8 cellular contexts compared by ENCODE assay signal in genomic region chr2:216283038-216283900, GRCh38.
DNase-seq lines count a peak whose midpoint lies in the region; ATAC-seq, FAIRE-seq and TF ChIP-seq lines count a peak whose summit lies in the region.

No MANE protein-coding gene starts in this region.

- CTCF ChIA-PET in activated CD8-positive, alpha-beta memory T cell treated with anti-CD3 and anti-CD28 coated beads, Interleukin-2, amount 10 ng/mL, durations not matched to agents 7 days and 5 days (lab: Charles Lee) = interaction anchor here (0.6 kb wide), 1 partner anchor 272 kb away, joined by 3 read pairs; no protein-coding TSS in a partner anchor
- CTCF ChIA-PET in mammary epithelial cell (lab: Charles Lee; ENCODE audit: low non-redundant PET) = no interaction called here

- H3K27me3 Mint-ChIP-seq in activated CD8-positive, alpha-beta memory T cell treated with anti-CD3 and anti-CD28 coated beads, Interleukin-2, amount 10 ng/mL, durations not matched to agents 7 days and 5 days = peaks cover 3% of the 10 kb centered on the region

- no TSS peak for BruUV-seq in mammary epithelial cell (replicated peaks; lab: Mats Ljungman, UMichigan)

- TF ChIP-seq CTCF in HL-60 (IDR thresholded peaks at IDR 0.05; ENCODE audit: insufficient read depth, low read length) = peak; percentile 17
- TF ChIP-seq CTCF in mammary epithelial cell (conservative IDR thresholded peaks at IDR 0.05 in 1 of 2, IDR thresholded peaks at IDR 0.05 in 1 of 2; ENCODE audit: extremely low read depth in 1 of 2, insufficient read depth in 1 of 2, low read depth in 1 of 2, low read length in 2 of 2) = peak; percentile 27 to 33

- H3K9me3 ChIP-seq in mammary epithelial cell (replicated peaks; ENCODE audit: insufficient read depth, low read length) = no peaks in the 10 kb centered on the region

- H3K27ac ChIP-seq in HL-60 (replicated peaks) (no peak overlapping the region), mammary epithelial cell (ENCODE audit: insufficient read depth, low read depth, low read length) (no peak overlapping the region)

- H3K27me3 ChIP-seq in HL-60 (ENCODE audit: insufficient read depth, poor library complexity, severe bottlenecking) = no peaks in the 10 kb centered on the region
- H3K27me3 ChIP-seq in mammary epithelial cell (ENCODE audit: insufficient read depth, low read length) = no peaks in the 10 kb centered on the region

- no peak overlapping the region for H2AFZ ChIP-seq in mammary epithelial cell (ENCODE audit: low read depth, low read length)

- no peak overlapping the region for H3K4me3 Mint-ChIP-seq in activated CD8-positive, alpha-beta memory T cell treated with anti-CD3 and anti-CD28 coated beads, Interleukin-2, amount 10 ng/mL, durations not matched to agents 7 days and 5 days

- H3K9ac ChIP-seq in mammary epithelial cell (ENCODE audit: insufficient read depth, low read length) = no peak overlapping the region

- in situ Hi-C loops in mammary epithelial cell (cut with MboI; ENCODE audit: low sequenced_read_pairs in 2 of 2) = no loop called here

- DNase-seq in activated CD8-positive, alpha-beta memory T cell treated with anti-CD3 and anti-CD28 coated beads, Interleukin-2, amount 50 U/mL, for 48 hours = peak; percentile 76
- DNase-seq in activated CD8-positive, alpha-beta memory T cell treated with anti-CD3 and anti-CD28 coated beads, Interleukin-2, amount 10 ng/mL, durations not matched to agents 7 days and 5 days = no peak
- peak in 1 of 2 experiments; percentile 18 for DNase-seq in HL-60 (ENCODE audit: low read depth in 1 of 2, low spot score in 1 of 2)
- DNase-seq in mammary epithelial cell = no peak
- DNase-seq in stimulated activated CD4-positive, alpha-beta T cell treated with anti-CD3 and anti-CD28 coated beads, Interleukin-4, amount 100 ng/mL, for 1 hour = peak; percentile 7
- DNase-seq in SW480 (ENCODE audit: low spot score) = no peak
- no peak for DNase-seq in RCC 7860 (ENCODE audit: low spot score)
- no peak for DNase-seq in frontal cortex (ENCODE audit: low spot score in 2 of 2)

- H3K36me3 ChIP-seq in mammary epithelial cell (ENCODE audit: insufficient read depth, low read length) = no peaks in the 10 kb centered on the region

- H3K4me2 ChIP-seq in mammary epithelial cell (ENCODE audit: insufficient read depth, low read depth, low read length) = no peak overlapping the region

- H3K36me3 Mint-ChIP-seq in activated CD8-positive, alpha-beta memory T cell treated with anti-CD3 and anti-CD28 coated beads, Interleukin-2, amount 10 ng/mL, durations not matched to agents 7 days and 5 days = no peaks in the 10 kb centered on the region

- H3K27ac Mint-ChIP-seq in activated CD8-positive, alpha-beta memory T cell treated with anti-CD3 and anti-CD28 coated beads, Interleukin-2, amount 10 ng/mL, durations not matched to agents 7 days and 5 days = no peak overlapping the region

- 98% methylated on average over 8 of the region's 12 CpGs for WGBS in mammary epithelial cell (ENCODE audit: low coverage, missing lambda C conversion rate)

- no peak for FAIRE-seq in RCC 7860 (lab: Jason Lieb, UNC)
- no peak for FAIRE-seq in frontal cortex (lab: Jason Lieb, UNC)

- H3K4me1 ChIP-seq in mammary epithelial cell (ENCODE audit: insufficient read depth, low read length) = no peaks in the 10 kb centered on the region

- ATAC-seq in activated CD8-positive, alpha-beta memory T cell treated with anti-CD3 and anti-CD28 coated beads, Interleukin-2, amount 10 ng/mL, durations not matched to agents 7 days and 5 days = no peak

- H3K79me2 ChIP-seq in mammary epithelial cell (ENCODE audit: insufficient read depth, low read length) = no peaks in the 10 kb centered on the region

- no peaks in the 10 kb centered on the region for H3K4me1 Mint-ChIP-seq in activated CD8-positive, alpha-beta memory T cell treated with anti-CD3 and anti-CD28 coated beads, Interleukin-2, amount 10 ng/mL, durations not matched to agents 7 days and 5 days

- dilution Hi-C loops in mammary epithelial cell (cut with HindIII; ENCODE audit: low sequenced_read_pairs) = loop anchor here (5.0 kb wide), 1 partner anchor 61 kb away; no protein-coding TSS in a partner anchor

- intact Hi-C loops in mammary epithelial cell (cut with micrococcal nuclease) = no loop called here

- H3K4me3 ChIP-seq in HL-60 (replicated peaks; ENCODE audit: insufficient read depth, low read length) (no peak overlapping the region), mammary epithelial cell (replicated peaks in 1 of 3; ENCODE audit: insufficient read depth in 1 of 3, low read depth in 2 of 3, low read length in 3 of 3) (no peak overlapping the region)

- H3K9me3 Mint-ChIP-seq in activated CD8-positive, alpha-beta memory T cell treated with anti-CD3 and anti-CD28 coated beads, Interleukin-2, amount 10 ng/mL, durations not matched to agents 7 days and 5 days (ENCODE audit: low read depth) = no peaks in the 10 kb centered on the region

- no peaks in the 10 kb centered on the region for H4K20me1 ChIP-seq in mammary epithelial cell (ENCODE audit: insufficient read depth, low read length)

Comparison
In these comparisons a context has a peak if more than half of its experiments do, and no peak if none do; other contexts are left out.
1. DNase-seq: peak in activated CD8-positive, alpha-beta memory T cell treated with anti-CD3 and anti-CD28 coated beads, Interleukin-2, amount 50 U/mL, for 48 hours (single experiment) and stimulated activated CD4-positive, alpha-beta T cell treated with anti-CD3 and anti-CD28 coated beads, Interleukin-4, amount 100 ng/mL, for 1 hour (single experiment); none in activated CD8-positive, alpha-beta memory T cell treated with anti-CD3 and anti-CD28 coated beads, Interleukin-2, amount 10 ng/mL, durations not matched to agents 7 days and 5 days (single experiment), mammary epithelial cell (single experiment), SW480 (single experiment), RCC 7860 (single experiment) and frontal cortex (0 of 2).